Comparison of ENCODE assay signal across 17 cellular contexts in genomic region chr4:159169414-159169813, GRCh38.
DNase-seq lines count a peak whose midpoint lies in the region; ATAC-seq and TF ChIP-seq lines count a peak whose summit lies in the region.
"Had no signal": no experiment of that assay in that cellular context is flagged by ENCODE, and none has a peak within 500 bp of the region (broad histone marks: within the 10 kb centered on the region; RNA-seq: fewer than 3 reads in every experiment).

No MANE protein-coding gene starts in this region.

- H3K27me3 Mint-ChIP-seq in type B pancreatic cell, result no peaks in the 10 kb centered on the region

- peaks cover 31% of the 10 kb centered on the region for H3K4me1 Mint-ChIP-seq in type B pancreatic cell (ENCODE audit: unreplicated experiment)

- peaks cover 13% of the 10 kb centered on the region for H3K36me3 Mint-ChIP-seq in type B pancreatic cell
- H3K36me3 Mint-ChIP-seq: CD4-positive, CD25-positive, alpha-beta regulatory T cell had no signal

- H3K9me3 Mint-ChIP-seq in type B pancreatic cell, result no peaks in the 10 kb centered on the region
- H3K9me3 Mint-ChIP-seq: activated naive CD8-positive, alpha-beta T cell treated with anti-CD3 and anti-CD28 coated beads, Interleukin-2, amount 50 U/mL, for 24 hours; CD4-positive, CD25-positive, alpha-beta regulatory T cell had no signal

- ATAC-seq in GM19328 (IDR thresholded peaks at IDR 0.05; ENCODE audit: unreplicated experiment), result peak; percentile 34
- peak; percentile 19 for ATAC-seq in GM21825 (IDR thresholded peaks at IDR 0.05; ENCODE audit: unreplicated experiment)
- peak; percentile 21 for ATAC-seq in HG03108 (IDR thresholded peaks at IDR 0.05; ENCODE audit: unreplicated experiment)
- ATAC-seq: activated naive CD8-positive, alpha-beta T cell treated with anti-CD3 and anti-CD28 coated beads, Interleukin-2, amount 50 U/mL, for 24 hours; HepG2; PC-3 had no signal

- WGBS in esophagus muscularis mucosa, result 92% methylated on average over 2 of the region's 2 CpGs

- H3K4me3 Mint-ChIP-seq in type B pancreatic cell, result no peak overlapping the region
- H3K4me3 Mint-ChIP-seq: activated naive CD8-positive, alpha-beta T cell treated with anti-CD3 and anti-CD28 coated beads, Interleukin-2, amount 50 U/mL, for 24 hours; CD4-positive, CD25-positive, alpha-beta regulatory T cell had no signal

- no peak for TF ChIP-seq EP300 in esophagus muscularis mucosa (IDR thresholded peaks at IDR 0.05)

- DNase-seq in type B pancreatic cell (ENCODE audit: extremely low spot score, unreplicated experiment), result no peak
- no peak for DNase-seq in HAP-1 (ENCODE audit: low spot score in 2 of 2)
- DNase-seq in NCI-H146 treated with DMSO at 0.1 percent for 48 hours (lab: John Stamatoyannopoulos, UW; ENCODE audit: unreplicated experiment), result no peak
- no peak for DNase-seq in esophagus muscularis mucosa (ENCODE audit: extremely low spot score)
- DNase-seq: activated CD4-positive, CD25-positive, alpha-beta regulatory T cell; activated naive CD8-positive, alpha-beta T cell treated with anti-CD3 and anti-CD28 coated beads, Interleukin-2, amount 50 U/mL, for 24 hours; CD4-positive, CD25-positive, alpha-beta regulatory T cell; central memory CD4-positive, alpha-beta T cell; NCI-H1048; NCI-H226; PC-3; SW 1271 had no signal

- in situ Hi-C loops in HAP-1 (cut with MboI; ENCODE audit: low sequenced_read_pairs), result loop anchor here (10.0 kb wide), 1 partner anchor 305 kb away; no protein-coding TSS in a partner anchor

- H3K27ac ChIP-seq in esophagus muscularis mucosa (replicated peaks in 1 of 4), result no peak overlapping the region
- H3K27ac ChIP-seq: suprapubic skin had no signal

- TF ChIP-seq CTCF in type B pancreatic cell (conservative IDR thresholded peaks at IDR 0.05), result peak; percentile 27
- TF ChIP-seq CTCF in esophagus muscularis mucosa (IDR thresholded peaks at IDR 0.05), result no peak

- intact Hi-C loops in esophagus muscularis mucosa (cut with DNase I), result no loop called here

- no peak overlapping the region for H3K4me3 ChIP-seq in HAP-1
- H3K4me3 ChIP-seq in esophagus muscularis mucosa, result no peak overlapping the region
- H3K4me3 ChIP-seq: suprapubic skin had no signal

- no peaks in the 10 kb centered on the region for H3K27me3 ChIP-seq in HAP-1 (ENCODE audit: low read depth)
- H3K27me3 ChIP-seq in esophagus muscularis mucosa, result no peaks in the 10 kb centered on the region
- H3K27me3 ChIP-seq: suprapubic skin had no signal

- TF ChIP-seq POLR2A in esophagus muscularis mucosa (IDR thresholded peaks at IDR 0.05; ENCODE audit: low read depth), result no peak

- H3K9me3 ChIP-seq in HAP-1 (no peaks in the 10 kb centered on the region), esophagus muscularis mucosa (no peaks in the 10 kb centered on the region)
- H3K9me3 ChIP-seq: suprapubic skin had no signal

- H3K36me3 ChIP-seq in HAP-1 (replicated peaks), result no peaks in the 10 kb centered on the region
- no peaks in the 10 kb centered on the region for H3K36me3 ChIP-seq in esophagus muscularis mucosa
- H3K36me3 ChIP-seq: suprapubic skin had no signal

- no peaks in the 10 kb centered on the region for H3K4me1 ChIP-seq in HAP-1
- H3K4me1 ChIP-seq in esophagus muscularis mucosa, result peaks cover 34 to 43% (median 43%) of the 10 kb centered on the region in 4 donors

- no peak overlapping the region for H3K27ac Mint-ChIP-seq in type B pancreatic cell
- H3K27ac Mint-ChIP-seq: activated naive CD8-positive, alpha-beta T cell treated with anti-CD3 and anti-CD28 coated beads, Interleukin-2, amount 50 U/mL, for 24 hours; CD4-positive, CD25-positive, alpha-beta regulatory T cell had no signal
